In the genomic region with DNA sequence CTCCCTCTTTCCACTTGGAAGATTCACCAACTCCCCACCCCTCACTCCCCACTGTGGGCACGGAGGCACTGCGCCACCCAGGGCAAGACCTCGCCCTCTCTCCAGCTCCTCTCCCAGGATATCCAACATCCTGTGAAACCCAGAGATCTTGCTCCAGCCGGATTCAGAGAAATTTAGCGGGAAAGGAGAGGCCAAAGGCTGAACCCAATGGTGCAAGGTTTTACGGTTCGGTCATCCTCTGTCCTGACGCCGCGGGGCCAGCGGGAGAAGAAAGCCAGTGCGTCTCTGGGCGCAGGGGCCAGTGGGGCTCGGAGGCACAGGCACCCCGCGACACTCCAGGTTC, we compare ENCODE assay signal across 9 cellular contexts. TPM values are rescaled to one million over a fixed set of nuclear protein-coding genes. Genes with fewer than 3 reads are reported as not detected.
DNase-seq lines count a peak whose midpoint lies in the region; ATAC-seq and TF ChIP-seq lines count a peak whose summit lies in the region.
"Had no signal": no experiment of that assay in that cellular context is flagged by ENCODE, and none has a peak within 500 bp of the region (broad histone marks: within the 10 kb centered on the region; RNA-seq: fewer than 3 reads in every experiment).

No MANE protein-coding gene starts in this region.

- no peaks in the 10 kb centered on the region for H3K27me3 ChIP-seq in suprapubic skin

- TF ChIP-seq EP300 in suprapubic skin (IDR thresholded peaks at IDR 0.05): no peak

- peak overlapping the region; percentile 93 for H3K4me3 ChIP-seq in suprapubic skin

- H3K9me3 Mint-ChIP-seq in T-helper 1 cell treated with Interleukin-12 subunit alpha and Interleukin-12 subunit beta and Interleukin-4 antibody, amounts not matched to agents 30 μg/mL and 1 μg/mL, for 36 hours: no peaks in the 10 kb centered on the region
- H3K9me3 Mint-ChIP-seq in activated naive CD4-positive, alpha-beta T cell treated with anti-CD3 and anti-CD28 coated beads, Interleukin-2, amount 50 U/mL, for 72 hours: peaks cover 2% of the 10 kb centered on the region in 2 donors
- no peaks in the 10 kb centered on the region for H3K9me3 Mint-ChIP-seq in immature natural killer cell

- H3K27ac Mint-ChIP-seq in T-helper 1 cell treated with Interleukin-12 subunit alpha and Interleukin-12 subunit beta and Interleukin-4 antibody, amounts not matched to agents 30 μg/mL and 1 μg/mL, for 36 hours: peak overlapping the region; percentile 94
- H3K27ac Mint-ChIP-seq in activated naive CD4-positive, alpha-beta T cell treated with anti-CD3 and anti-CD28 coated beads, Interleukin-2, amount 50 U/mL, for 72 hours: peak overlapping the region; percentile 91 to 95
- peak overlapping the region; percentile 54 to 95 (median 86) for H3K27ac Mint-ChIP-seq in immature natural killer cell

- peaks cover 42% of the 10 kb centered on the region for H3K4me1 Mint-ChIP-seq in T-helper 1 cell treated with Interleukin-12 subunit alpha and Interleukin-12 subunit beta and Interleukin-4 antibody, amounts not matched to agents 30 μg/mL and 1 μg/mL, for 36 hours (ENCODE audit: low read depth)
- H3K4me1 Mint-ChIP-seq in immature natural killer cell: peaks cover 60 to 62% of the 10 kb centered on the region in 2 donors

- peak overlapping the region; percentile 85 for H3K4me3 Mint-ChIP-seq in T-helper 1 cell treated with Interleukin-12 subunit alpha and Interleukin-12 subunit beta and Interleukin-4 antibody, amounts not matched to agents 30 μg/mL and 1 μg/mL, for 36 hours
- peak overlapping the region; percentile 94 to 98 (median 96) for H3K4me3 Mint-ChIP-seq in immature natural killer cell

- peaks cover 61% of the 10 kb centered on the region for H3K4me1 ChIP-seq in suprapubic skin

- no peak for TF ChIP-seq POLR2A in suprapubic skin (IDR thresholded peaks at IDR 0.05)

- TF ChIP-seq CTCF in suprapubic skin (IDR thresholded peaks at IDR 0.05): no peak

- H3K27me3 Mint-ChIP-seq in T-helper 1 cell treated with Interleukin-12 subunit alpha and Interleukin-12 subunit beta and Interleukin-4 antibody, amounts not matched to agents 30 μg/mL and 1 μg/mL, for 36 hours (ENCODE audit: low read depth): peaks cover 14% of the 10 kb centered on the region
- peaks cover 2 to 18% (median 16%) of the 10 kb centered on the region in 3 donors for H3K27me3 Mint-ChIP-seq in immature natural killer cell (ENCODE audit: low read depth in 3 of 3)

- peak overlapping the region; percentile 99 for H3K27ac ChIP-seq in suprapubic skin
- H3K27ac ChIP-seq: C4-2B had no signal

- peaks cover 18% of the 10 kb centered on the region for H3K36me3 Mint-ChIP-seq in T-helper 1 cell treated with Interleukin-12 subunit alpha and Interleukin-12 subunit beta and Interleukin-4 antibody, amounts not matched to agents 30 μg/mL and 1 μg/mL, for 36 hours (ENCODE audit: low read depth)
- peaks cover 27% of the 10 kb centered on the region in 2 donors for H3K36me3 Mint-ChIP-seq in activated naive CD4-positive, alpha-beta T cell treated with anti-CD3 and anti-CD28 coated beads, Interleukin-2, amount 50 U/mL, for 72 hours
- H3K36me3 Mint-ChIP-seq in immature natural killer cell: peaks cover 0 to 5% (median 3%) of the 10 kb centered on the region in 3 donors

- DNase-seq in T-helper 1 cell (no peak), immature natural killer cell (no peak), suprapubic skin (ENCODE audit: low spot score in 2 of 2) (no peak), OCI-M1 (lab: John Stamatoyannopoulos, UW) (no peak)
- DNase-seq in activated naive CD4-positive, alpha-beta T cell treated with anti-CD3 and anti-CD28 coated beads, Interleukin-2, amount 50 U/mL, for 72 hours (ENCODE audit: low spot score in 2 of 2): no peak
- DNase-seq in effector CD8-positive, alpha-beta T cell (lab: John Stamatoyannopoulos, UW): no peak

- no peak for ATAC-seq in activated naive CD4-positive, alpha-beta T cell treated with anti-CD3 and anti-CD28 coated beads, Interleukin-2, amount 50 U/mL, for 72 hours
- ATAC-seq in GM18858 (IDR thresholded peaks at IDR 0.05; ENCODE audit: unreplicated experiment): no peak

- H3K36me3 ChIP-seq in suprapubic skin: no peaks in the 10 kb centered on the region

- 2% methylated on average over 5 of the region's 16 CpGs for WGBS in suprapubic skin

- no peaks in the 10 kb centered on the region for H3K9me3 ChIP-seq in suprapubic skin

RNA-seq across cellular contexts. Expression of a gene that starts 0.4 kb away (rescaled TPM):
- total RNA-seq in activated naive CD4-positive, alpha-beta T cell treated with anti-CD3 and anti-CD28 coated beads, Interleukin-2, amount 50 U/mL, for 72 hours: 100 to 1,000 TPM; 321 to 381 TPM
- polyA plus RNA-seq in immature natural killer cell: 100 to 1,000 TPM; 213 to 247 (median 216) TPM
- 1,000 to 10,000 TPM; 1,361 to 2,207 (median 1,502) TPM for total RNA-seq in suprapubic skin
